In the genomic region with DNA sequence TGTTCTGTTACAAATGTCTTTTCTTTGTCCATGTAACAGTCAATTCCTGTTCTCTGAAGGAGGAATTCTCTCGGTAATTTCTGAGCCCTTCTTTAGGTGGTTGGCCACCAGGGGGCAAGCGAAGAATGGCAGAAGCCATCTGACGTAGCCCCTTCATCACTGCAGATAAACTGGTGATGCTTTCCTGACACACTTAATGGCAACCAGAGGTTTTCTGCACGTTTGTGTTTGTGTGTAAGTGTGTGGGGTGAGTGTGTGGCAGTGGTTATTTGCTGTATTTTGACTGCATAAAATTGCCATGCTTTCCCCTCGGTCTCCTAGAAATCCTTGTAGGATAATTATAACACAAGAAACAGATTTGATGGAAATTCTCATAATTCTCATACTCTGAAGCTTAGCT, we compare ENCODE assay signal across 1 cellular context.
TF ChIP-seq lines count a peak whose summit lies in the region.

No MANE protein-coding gene starts in this region.

TF ChIP-seq in IMR-90, 13 proteins besides CTCF, POLR2A, EP300 and RAD21 (continued from another document):
- peak; percentile 98 for TF ChIP-seq SMC3 (IDR thresholded peaks at IDR 0.05; ENCODE audit: low read depth, low read length)
